8 cellular contexts compared by ENCODE assay signal in genomic region chr1:94246692-94247145, GRCh38. TPM values are rescaled to one million over a fixed set of nuclear protein-coding genes. Genes with fewer than 3 reads are reported as not detected.
DNase-seq lines count a peak whose midpoint lies in the region; ATAC-seq and TF ChIP-seq lines count a peak whose summit lies in the region.

No MANE protein-coding gene starts in this region.

- H3K4me2 ChIP-seq in Karpas-422 (ENCODE audit: low read depth, low read length, poor library complexity, severe bottlenecking) = no peak overlapping the region

- peaks cover 14 to 16% of the 10 kb centered on the region in 2 donors for H3K36me3 Mint-ChIP-seq in activated T-cell treated with anti-CD3 and anti-CD28 coated beads, Interleukin-2, amount 50 U/mL, for 72 hours (ENCODE audit: insufficient read depth in 2 of 2)

- no peak overlapping the region for H3K9ac ChIP-seq in Karpas-422 (ENCODE audit: low read length)

- WGBS in lower leg skin, 2 donors = 10 to 12% methylated on average over 12 of the region's 12 CpGs

- TF ChIP-seq POLR2A in lower leg skin (IDR thresholded peaks at IDR 0.05) = no peak
- TF ChIP-seq POLR2A in uterus (IDR thresholded peaks at IDR 0.05) = no peak

- peak overlapping the region; percentile 26 for H3K27ac Mint-ChIP-seq in activated T-cell treated with anti-CD3 and anti-CD28 coated beads, Interleukin-2, amount 50 U/mL, for 72 hours

- H4K20me1 ChIP-seq in Karpas-422 (ENCODE audit: insufficient read depth, low read depth, low read length) = no peaks in the 10 kb centered on the region

- H3K9me3 ChIP-seq in uterus (no peaks in the 10 kb centered on the region), Karpas-422 (ENCODE audit: low read length) (no peaks in the 10 kb centered on the region; the same call in 1 of the 2 replicates)

- H2AFZ ChIP-seq in Karpas-422 (ENCODE audit: low read length) = no peak overlapping the region

- H3K27ac ChIP-seq in uterus = peak overlapping the region; percentile 72 to 75
- no peak overlapping the region for H3K27ac ChIP-seq in Karpas-422 (ENCODE audit: low read length)

- no peak for TF ChIP-seq CTCF in cardiac fibroblast (IDR thresholded peaks at IDR 0.05; ENCODE audit: low read depth, low read length)
- no peak for TF ChIP-seq CTCF in lower leg skin (IDR thresholded peaks at IDR 0.05)
- TF ChIP-seq CTCF in uterus (IDR thresholded peaks at IDR 0.05) = no peak

- DNase-seq in activated T-cell treated with anti-CD3 and anti-CD28 coated beads, Interleukin-2, amount 50 U/mL, for 72 hours = no peak
- no peak for DNase-seq in activated T-cell treated with anti-CD3 and anti-CD28 coated beads for 4 hours
- DNase-seq in cardiac fibroblast (ENCODE audit: low read depth in 2 of 2) = peak; percentile 47 to 61
- peak in 1 of 2 donors; percentile 78 for DNase-seq in lower leg skin (ENCODE audit: low spot score in 2 of 2)
- no peak for DNase-seq in uterus
- no peak for DNase-seq in GF-D8 (lab: John Stamatoyannopoulos, UW)
- DNase-seq in Karpas-422 = no peak
- no peak for DNase-seq in amygdala (lab: John Stamatoyannopoulos, UW)

- no peaks in the 10 kb centered on the region for H3K9me2 ChIP-seq in Karpas-422 (replicated peaks; ENCODE audit: insufficient read depth, low read length)

- H3K79me2 ChIP-seq in Karpas-422 (ENCODE audit: low read length) = no peaks in the 10 kb centered on the region

- H3K36me3 ChIP-seq in uterus (no peaks in the 10 kb centered on the region), Karpas-422 (ENCODE audit: insufficient read depth, low read length) (no peaks in the 10 kb centered on the region)

- H3K27me3 ChIP-seq in uterus = no peaks in the 10 kb centered on the region
- 0 out of 2 replicates have a peak, but pooled peaks cover 4% of the 10 kb centered on the region for H3K27me3 ChIP-seq in Karpas-422 (ENCODE audit: low read length)

- H3K4me3 Mint-ChIP-seq in activated T-cell treated with anti-CD3 and anti-CD28 coated beads, Interleukin-2, amount 50 U/mL, for 72 hours = peak overlapping the region; percentile 85 to 89

- ATAC-seq in activated T-cell treated with anti-CD3 and anti-CD28 coated beads, Interleukin-2, amount 50 U/mL, for 72 hours (replicated peaks in 1 of 2) = peak in 1 of 2 donors; percentile 59

- intact Hi-C loops in lower leg skin (cut with DNase I; ENCODE audit: low total_unique reads) = no loop called here
- intact Hi-C loops in uterus (cut with DNase I; ENCODE audit: low total_unique reads) = no loop called here

- H3K4me3 ChIP-seq in cardiac fibroblast (replicated peaks in 1 of 2; ENCODE audit: low read depth in 2 of 2, low read length in 2 of 2) = peak overlapping the region; percentile 76 to 83
- peak overlapping the region; percentile 47 for H3K4me3 ChIP-seq in lower leg skin (ENCODE audit: low read depth, poor library complexity, severe bottlenecking)
- peak overlapping the region; percentile 31 to 76 for H3K4me3 ChIP-seq in uterus
- H3K4me3 ChIP-seq in Karpas-422 (ENCODE audit: low read length) = no peak overlapping the region

- peaks cover 6 to 7% of the 10 kb centered on the region in 2 donors for H3K9me3 Mint-ChIP-seq in activated T-cell treated with anti-CD3 and anti-CD28 coated beads, Interleukin-2, amount 50 U/mL, for 72 hours

- H3K4me1 ChIP-seq in uterus (no peaks in the 10 kb centered on the region), Karpas-422 (ENCODE audit: low read length) (no peaks in the 10 kb centered on the region)

- peaks cover 12% of the 10 kb centered on the region for H3K4me1 Mint-ChIP-seq in activated T-cell treated with anti-CD3 and anti-CD28 coated beads, Interleukin-2, amount 50 U/mL, for 72 hours (ENCODE audit: low read depth)

- H3K27me3 Mint-ChIP-seq in activated T-cell treated with anti-CD3 and anti-CD28 coated beads, Interleukin-2, amount 50 U/mL, for 72 hours (ENCODE audit: low read depth) = peaks cover 71% of the 10 kb centered on the region

RNA-seq across cellular contexts. Expression of gene ARHGAP29, which starts 9.3 kb away (rescaled TPM):
- 1 to 10 TPM; 1.3 to 1.8 TPM for total RNA-seq in activated T-cell treated with anti-CD3 and anti-CD28 coated beads, Interleukin-2, amount 50 U/mL, for 72 hours
- 10 to 100 TPM; 30.1 to 49.5 (median 33.9) TPM for total RNA-seq in lower leg skin
- 10 to 100 TPM; 20.0 to 67.3 (median 38.8) TPM for total RNA-seq in uterus
- 0.04 and 0.48 TPM in 2 replicates for total RNA-seq in Karpas-422 (2014; rRNA removed; shearing (Covaris generic); ENCODE audit: low replicate concordance)

Comparison
In these comparisons a context has a peak if more than half of its experiments do, and no peak if none do; other contexts are left out.
1. DNase-seq: peak in cardiac fibroblast (2 of 2); none in activated T-cell treated with anti-CD3 and anti-CD28 coated beads, Interleukin-2, amount 50 U/mL, for 72 hours (0 of 2), activated T-cell treated with anti-CD3 and anti-CD28 coated beads for 4 hours (single experiment), uterus (0 of 2), GF-D8 (single experiment), Karpas-422 (single experiment) and amygdala (0 of 56).
2. RNA of gene ARHGAP29, which starts 9.3 kb away (total RNA-seq): 20.0 to 67.3 TPM in uterus and 30.1 to 49.5 TPM in lower leg skin; 1.3 to 1.8 TPM in activated T-cell treated with anti-CD3 and anti-CD28 coated beads, Interleukin-2, amount 50 U/mL, for 72 hours and 0.04 to 0.48 TPM in Karpas-422; every median in the first group is over 4 times any median in the second.